ENCODE assay signal across 30 cellular contexts in genomic region chr1:111116496-111116895, GRCh38.
"Had no signal": no experiment of that assay in that cellular context is flagged by ENCODE, and none has a peak within 500 bp of the region (broad histone marks: within the 10 kb centered on the region; RNA-seq: fewer than 3 reads in every experiment).

No MANE protein-coding gene starts in this region.

- H3K4me3 ChIP-seq: neural progenitor cell, ovary, psoas muscle, skin epidermis, smooth muscle cell, spleen, thoracic aorta, thyroid gland, tibial nerve, upper lobe of left lung, vagina had no signal

- H3K79me2 ChIP-seq: parathyroid adenoma had no signal

- H3K27ac ChIP-seq: neural progenitor cell, ovary, parathyroid adenoma, psoas muscle, skin epidermis, spleen, thoracic aorta, thyroid gland, tibial nerve, upper lobe of left lung, vagina had no signal

- H2AFZ ChIP-seq: neural progenitor cell, parathyroid adenoma had no signal

- H3K9me3 ChIP-seq: ovary, psoas muscle, spleen, thoracic aorta, thyroid gland, tibial nerve, upper lobe of left lung, vagina had no signal

- H3K36me3 ChIP-seq: ovary had no signal

- H3K4me3 Mint-ChIP-seq: natural killer cell; nephron; neural progenitor cell; stimulated activated memory B cell treated with anti-CD40 and anti-IgM and Interleukin-4, amounts not matched to agents 10 μg/mL and 1 μg/mL and 100 μg/mL, for 72 hours; stimulated activated naive CD8-positive, alpha-beta T cell treated with anti-CD3 and anti-CD28 coated beads, Interleukin-15, amount 100 ng/mL, for 72 hours had no signal

- H3K9me3 Mint-ChIP-seq: natural killer cell; nephron; neural progenitor cell; stimulated activated memory B cell treated with anti-CD40 and anti-IgM and Interleukin-4, amounts not matched to agents 10 μg/mL and 1 μg/mL and 100 μg/mL, for 72 hours; stimulated activated naive CD8-positive, alpha-beta T cell treated with anti-CD3 and anti-CD28 coated beads, Interleukin-15, amount 100 ng/mL, for 72 hours had no signal

- H3K4me1 ChIP-seq: neural progenitor cell, parathyroid adenoma, psoas muscle, spleen, thyroid gland, tibial nerve, upper lobe of left lung, vagina had no signal

- H3K36me3 Mint-ChIP-seq: natural killer cell had no signal

- H3K4me1 Mint-ChIP-seq: nephron; neural progenitor cell; stimulated activated naive CD8-positive, alpha-beta T cell treated with anti-CD3 and anti-CD28 coated beads, Interleukin-15, amount 100 ng/mL, for 72 hours had no signal

- FAIRE-seq: urothelium cell line had no signal

- H3K27me3 ChIP-seq: neural progenitor cell, ovary, spleen, thyroid gland, tibial nerve, upper lobe of left lung, vagina had no signal

- H3K9ac ChIP-seq: neural progenitor cell, parathyroid adenoma had no signal

- H3K27ac Mint-ChIP-seq: natural killer cell; nephron; neural progenitor cell; progenitor cell of endocrine pancreas; stimulated activated memory B cell treated with anti-CD40 and anti-IgM and Interleukin-4, amounts not matched to agents 10 μg/mL and 1 μg/mL and 100 μg/mL, for 72 hours had no signal

- H3K27me3 Mint-ChIP-seq: progenitor cell of endocrine pancreas; stimulated activated memory B cell treated with anti-CD40 and anti-IgM and Interleukin-4, amounts not matched to agents 10 μg/mL and 1 μg/mL and 100 μg/mL, for 72 hours; stimulated activated naive CD8-positive, alpha-beta T cell treated with anti-CD3 and anti-CD28 coated beads, Interleukin-15, amount 100 ng/mL, for 72 hours had no signal

- H3K4me2 ChIP-seq: neural progenitor cell, smooth muscle cell had no signal

- ATAC-seq: natural killer cell; psoas muscle; right cardiac atrium; sciatic nerve; stimulated activated memory B cell treated with anti-CD40 and anti-IgM and Interleukin-4, amounts not matched to agents 10 μg/mL and 1 μg/mL and 100 μg/mL, for 72 hours; stimulated activated naive CD8-positive, alpha-beta T cell treated with anti-CD3 and anti-CD28 coated beads, Interleukin-15, amount 100 ng/mL, for 72 hours; stimulated activated naive CD8-positive, alpha-beta T cell treated with anti-CD3 and anti-CD28 coated beads, Interleukin-15, Interleukin-2, amounts not matched to agents 100 U/mL and 50 U/mL, for 24 hours had no signal

- DNase-seq: natural killer cell; occipital lobe; ovary; posterior cingulate gyrus; psoas muscle; right cardiac atrium; spleen; stimulated activated CD4-positive, alpha-beta T cell treated with anti-CD3 and anti-CD28 coated beads, Interleukin-12 subunit alpha, Interleukin-12 subunit beta, amount 100 ng/mL, for 4 hours; stimulated activated CD4-positive, alpha-beta T cell treated with anti-CD3 and anti-CD28 coated beads, Interleukin-1b, Interleukin-23, amount 100 ng/mL, for 48 hours; stimulated activated CD4-positive, alpha-beta T cell treated with anti-CD3 and anti-CD28 coated beads, Interleukin-4, amount 100 ng/mL, for 1 hour; stimulated activated CD4-positive, alpha-beta T cell treated with anti-CD3 and anti-CD28 coated beads, Interleukin-4, amount 100 ng/mL, for 4 hours; stimulated activated CD8-positive, alpha-beta memory T cell treated with anti-CD3 and anti-CD28 coated beads, Interleukin-4, amount 100 ng/mL, for 48 hours; stimulated activated naive CD4-positive, alpha-beta T cell; stimulated activated naive CD8-positive, alpha-beta T cell treated with anti-CD3 and anti-CD28 coated beads, Interleukin-15, amount 100 ng/mL, for 72 hours; stimulated activated naive CD8-positive, alpha-beta T cell treated with anti-CD3 and anti-CD28 coated beads, Interleukin-15, Interleukin-2, amounts not matched to agents 100 U/mL and 50 U/mL, for 24 hours; substantia nigra; thyroid gland; upper lobe of left lung had no signal
